ENCODE assay signal across 8 cellular contexts in genomic region chr13:32426981-32427851, GRCh38. TPM values are rescaled to one million over a fixed set of nuclear protein-coding genes. Genes with fewer than 3 reads are reported as not detected.
DNase-seq lines count a peak whose midpoint lies in the region; ATAC-seq, FAIRE-seq and TF ChIP-seq lines count a peak whose summit lies in the region.

No MANE protein-coding gene starts in this region.

- peak overlapping the region; percentile 87 for H3K27ac ChIP-seq in DND-41 (ENCODE audit: low read length)

- no peaks in the 10 kb centered on the region for H3K9me3 ChIP-seq in DND-41 (ENCODE audit: insufficient read depth, low read length, severe bottlenecking)

- peaks cover 71% of the 10 kb centered on the region for H3K4me1 ChIP-seq in DND-41 (ENCODE audit: insufficient read depth, low read length)

- peaks cover 66% of the 10 kb centered on the region for H3K79me2 ChIP-seq in DND-41 (ENCODE audit: insufficient read depth, low read length)

- H3K4me2 ChIP-seq in DND-41 (ENCODE audit: insufficient read depth, low read length) = peak overlapping the region; percentile 82

- H2AFZ ChIP-seq in DND-41 (ENCODE audit: low read depth, low read length) = peak overlapping the region; percentile 66

- peak; percentile 48 for ATAC-seq in DND-41 (ENCODE audit: insufficient read depth, low read depth)
- ATAC-seq in GM21423 (IDR thresholded peaks at IDR 0.05; ENCODE audit: unreplicated experiment) = peak; percentile 13
- peak; percentile 59 for ATAC-seq in left lobe of liver

- peak overlapping the region; percentile 96 for H3K9ac ChIP-seq in DND-41 (ENCODE audit: low read depth, low read length)

- peaks cover 37% of the 10 kb centered on the region for H3K36me3 ChIP-seq in DND-41 (ENCODE audit: insufficient read depth, low read length)

- H3K4me3 ChIP-seq in DND-41 (ENCODE audit: low read depth in 1 of 2, low read length in 2 of 2) = peak overlapping the region; percentile 70 to 88

- H3K27me3 ChIP-seq in DND-41 (ENCODE audit: insufficient read depth, low read length, poor library complexity) = no peaks in the 10 kb centered on the region

- DNase-seq in DND-41 (peak; percentile 78), KG1 (lab: John Stamatoyannopoulos, UW) (peak; percentile 57), left lobe of liver (ENCODE audit: low spot score) (peak; percentile 88), urothelium cell line (ENCODE audit: low spot score) (no peak)
- DNase-seq in activated CD4-positive, CD25-positive, alpha-beta regulatory T cell treated with anti-CD3 and anti-CD28 coated beads, Interleukin-2, amount 50 U/mL, for 16 hours (ENCODE audit: low read depth, low spot score) = peak; percentile 30
- DNase-seq in central memory CD4-positive, alpha-beta T cell = peak; percentile 62
- DNase-seq in stimulated activated CD4-positive, alpha-beta T cell treated with anti-CD3 and anti-CD28 coated beads, Interleukin-2, amount 100 ng/mL, for 4 hours (ENCODE audit: low read depth) = peak; percentile 37

- TF ChIP-seq CTCF in DND-41 (IDR thresholded peaks at IDR 0.05; ENCODE audit: borderline replicate concordance, extremely low read depth, low read length, poor library complexity, severe bottlenecking) = no peak

- peaks cover 21% of the 10 kb centered on the region for H4K20me1 ChIP-seq in DND-41 (ENCODE audit: insufficient read depth, low read length)

- no peak for FAIRE-seq in urothelium cell line (lab: Jason Lieb, UNC)

RNA-seq across cellular contexts. Expression of gene N4BP2L1, which starts 0.7 kb away (rescaled TPM):
- 45.9 TPM for total RNA-seq in left lobe of liver
